In the genomic region with DNA sequence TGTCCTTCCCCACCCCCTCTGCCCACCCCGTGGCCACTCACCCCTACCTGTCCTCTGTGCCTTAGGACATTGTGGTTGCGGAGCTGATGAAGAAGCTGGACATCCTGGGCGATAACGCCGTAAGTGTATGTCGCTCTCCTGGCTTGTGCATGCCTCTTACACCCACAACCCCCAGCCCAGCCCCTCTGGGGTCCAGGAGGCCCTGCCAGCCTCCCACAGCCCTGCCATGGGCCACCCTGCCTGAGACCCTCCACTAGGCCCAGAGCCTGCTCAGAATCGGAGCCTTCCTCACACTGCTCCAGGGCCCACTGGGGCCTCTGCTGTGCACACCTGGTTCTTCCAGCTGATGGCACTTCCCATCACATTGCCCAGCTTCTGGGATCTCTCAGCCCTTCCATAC, we compare ENCODE assay signal across 15 cellular contexts.
"Had no signal": no experiment of that assay in that cellular context is flagged by ENCODE, and none has a peak within 500 bp of the region (broad histone marks: within the 10 kb centered on the region; RNA-seq: fewer than 3 reads in every experiment).

No MANE protein-coding gene starts in this region.

- H3K4me1 Mint-ChIP-seq: central memory CD8-positive, alpha-beta T cell had no signal

- H3K27me3 ChIP-seq: brain microvascular endothelial cell, foreskin keratinocyte, spleen had no signal

- H3K27me3 Mint-ChIP-seq: central memory CD8-positive, alpha-beta T cell; naive thymus-derived CD4-positive, alpha-beta T cell had no signal

- H3K27ac Mint-ChIP-seq: activated T-helper 1 cell treated with anti-CD3 and anti-CD28 coated beads, Interleukin-12 subunit alpha, Interleukin-12 subunit beta, Interleukin-2, Interleukin-4 antibody, amounts not matched to agents 30 ng/mL and 10 ng/mL and 1 ng/mL, durations not matched to agents 14 hours and 24 hours and 36 hours; naive thymus-derived CD4-positive, alpha-beta T cell had no signal

- H3K9ac ChIP-seq: parathyroid adenoma had no signal

- H3K9me3 ChIP-seq: spleen had no signal

- H3K9me3 Mint-ChIP-seq: activated T-helper 1 cell treated with anti-CD3 and anti-CD28 coated beads, Interleukin-12 subunit alpha, Interleukin-12 subunit beta, Interleukin-2, Interleukin-4 antibody, amounts not matched to agents 30 ng/mL and 10 ng/mL and 1 ng/mL, durations not matched to agents 14 hours and 24 hours and 36 hours; central memory CD8-positive, alpha-beta T cell; naive thymus-derived CD4-positive, alpha-beta T cell had no signal

- ATAC-seq: naive thymus-derived CD4-positive, alpha-beta T cell had no signal

- H3K36me3 Mint-ChIP-seq: naive thymus-derived CD4-positive, alpha-beta T cell had no signal

- H3K4me3 Mint-ChIP-seq: activated T-helper 1 cell treated with anti-CD3 and anti-CD28 coated beads, Interleukin-12 subunit alpha, Interleukin-12 subunit beta, Interleukin-2, Interleukin-4 antibody, amounts not matched to agents 30 ng/mL and 10 ng/mL and 1 ng/mL, durations not matched to agents 14 hours and 24 hours and 36 hours; central memory CD8-positive, alpha-beta T cell; naive thymus-derived CD4-positive, alpha-beta T cell had no signal

- H3K4me1 ChIP-seq: foreskin keratinocyte, parathyroid adenoma, spleen had no signal

- H2AFZ ChIP-seq: parathyroid adenoma had no signal

- H3K4me3 ChIP-seq: coronary artery, spleen had no signal

- H3K27ac ChIP-seq: brain microvascular endothelial cell, coronary artery, foreskin keratinocyte, parathyroid adenoma, spleen, WERI-Rb-1 had no signal

- DNase-seq: activated naive CD4-positive, alpha-beta T cell treated with Interleukin-2 at 50 U/mL for 16 hours; brain microvascular endothelial cell; foreskin keratinocyte; hypothalamus; mesenchymal stem cell; naive thymus-derived CD4-positive, alpha-beta T cell; spleen; stimulated activated CD8-positive, alpha-beta memory T cell treated with anti-CD3 and anti-CD28 coated beads, Interleukin-4, amount 100 ng/mL, for 48 hours; stimulated activated naive CD4-positive, alpha-beta T cell; SW 1271; WERI-Rb-1 had no signal

- H3K36me3 ChIP-seq: brain microvascular endothelial cell, spleen, WERI-Rb-1 had no signal
